In the genomic region with DNA sequence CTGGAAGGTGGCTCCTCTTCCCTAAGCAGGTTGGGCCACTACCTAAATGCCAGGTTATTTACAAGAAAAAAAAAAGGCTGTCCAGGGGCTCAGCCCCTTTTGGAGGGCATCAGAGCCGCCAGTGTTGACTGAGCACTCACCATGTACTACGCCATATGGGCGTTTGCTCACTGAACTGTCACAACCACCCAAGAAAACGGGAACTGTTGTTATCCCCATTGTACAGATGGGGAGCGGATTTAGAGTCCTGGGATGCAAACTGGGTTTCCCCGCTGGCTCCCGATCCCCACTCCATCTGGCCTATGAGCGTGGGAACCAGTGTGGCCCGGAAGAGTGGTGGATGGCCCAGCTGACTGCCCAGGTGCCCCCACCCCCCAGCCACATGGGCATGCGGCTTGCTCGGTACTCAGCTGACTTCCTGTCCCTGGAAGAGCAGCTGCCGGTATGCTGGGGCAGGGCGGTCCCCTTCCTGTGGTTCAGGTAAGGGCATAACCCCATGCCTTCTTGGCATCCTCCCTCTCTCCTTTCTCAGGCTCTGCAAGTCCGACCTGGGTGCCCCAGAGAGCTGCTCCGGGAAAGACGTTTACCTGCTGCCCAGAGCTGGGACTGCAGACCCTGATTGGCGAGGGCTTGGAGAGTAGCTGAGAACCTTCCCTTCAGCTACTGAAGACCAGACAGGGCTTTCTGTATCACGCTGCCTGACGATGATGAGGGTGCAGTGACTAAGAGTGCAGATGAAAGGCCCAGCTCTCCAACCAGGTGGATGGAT, we compare ENCODE assay signal across 8 cellular contexts. TPM values are rescaled to one million over a fixed set of nuclear protein-coding genes. Genes with fewer than 3 reads are reported as not detected.
DNase-seq lines count a peak whose midpoint lies in the region; ATAC-seq, FAIRE-seq and TF ChIP-seq lines count a peak whose summit lies in the region.

No MANE protein-coding gene starts in this region.

- no peak for TF ChIP-seq POLR2A in endothelial cell of umbilical vein (IDR thresholded peaks at IDR 0.05; ENCODE audit: low read depth, low read length)

- H4K20me1 ChIP-seq in SK-N-SH (ENCODE audit: insufficient read depth) (no peaks in the 10 kb centered on the region), endothelial cell of umbilical vein (replicated peaks; ENCODE audit: control insufficient read depth, extremely low read depth, insufficient read depth, low read length) (no peaks in the 10 kb centered on the region)

- CTCF ChIA-PET in SK-N-SH (lab: Yijun Ruan, JAX), result interaction anchor here (0.7 to 3.0 kb wide), 7 partner anchors 9 to 93 kb away, joined by 3 to 20 read pairs (median 3); a partner anchor contains a TSS
- CTCF ChIA-PET in endothelial cell of umbilical vein (lab: Charles Lee), result interaction anchor here (0.7 to 4.3 kb wide), 9 partner anchors 15 to 1841 kb away, joined by 3 to 27 read pairs (median 5); a partner anchor contains a TSS

- H3K79me2 ChIP-seq in SK-N-SH (ENCODE audit: insufficient read depth), result no peaks in the 10 kb centered on the region
- H3K79me2 ChIP-seq in endothelial cell of umbilical vein (ENCODE audit: control insufficient read depth, insufficient read depth, low read length), result no peaks in the 10 kb centered on the region

- H3K9me3 ChIP-seq in SK-N-SH (no peaks in the 10 kb centered on the region), endothelial cell of umbilical vein (replicated peaks; ENCODE audit: control insufficient read depth, insufficient read depth, low read length) (no peaks in the 10 kb centered on the region)

- no peak overlapping the region for H3K4me3 ChIP-seq in SK-N-SH (ENCODE audit: low read depth in 2 of 2, low read length in 1 of 2)
- no peak overlapping the region for H3K4me3 ChIP-seq in endothelial cell of umbilical vein (replicated peaks in 1 of 3; ENCODE audit: insufficient read depth in 1 of 3, low read depth in 1 of 3, low read length in 3 of 3)
- H3K4me3 ChIP-seq in skin epidermis, result no peak overlapping the region

- no peaks in the 10 kb centered on the region for H3K9me2 ChIP-seq in SK-N-SH

- TF ChIP-seq CTCF in SK-N-SH (IDR thresholded peaks at IDR 0.05) (no peak), endothelial cell of umbilical vein (IDR thresholded peaks at IDR 0.05; ENCODE audit: extremely low read depth in 1 of 2, insufficient read depth in 1 of 2, low read depth in 1 of 2, low read length in 2 of 2) (no peak)

- H3K9ac ChIP-seq in SK-N-SH (peak overlapping the region; percentile 74), endothelial cell of umbilical vein (replicated peaks; ENCODE audit: extremely low read depth, insufficient read depth, low read length) (no peak overlapping the region)

- FAIRE-seq in endothelial cell of umbilical vein (lab: Jason Lieb, UNC), result peak; percentile 21

- WGBS in SK-N-SH (ENCODE audit: low lambda C conversion rate), result 87% methylated on average over 18 of the region's 19 CpGs

- H3K4me2 ChIP-seq in SK-N-SH, result peak overlapping the region; percentile 70
- no peak overlapping the region for H3K4me2 ChIP-seq in endothelial cell of umbilical vein (ENCODE audit: insufficient read depth, low read length)

- dilution Hi-C loops in endothelial cell of umbilical vein (cut with MboI; ENCODE audit: extremely low pct_ligation_motif_present, low sequenced_read_pairs), result no loop called here

- DNase-seq in SK-N-SH (no peak), endothelial cell of umbilical vein (ENCODE audit: low read depth, low spot score) (no peak), DMS79 (lab: John Stamatoyannopoulos, UW) (no peak), NCI-H187 treated with DMSO at 0.1 percent for 48 hours (lab: John Stamatoyannopoulos, UW) (no peak), SW 1271 (lab: John Stamatoyannopoulos, UW) (no peak)
- DNase-seq in activated CD4-positive, alpha-beta T cell treated with anti-CD3 and anti-CD28 coated beads, Interleukin-2, amount 50 U/mL, for 1 hour, result peak; percentile 67

- H3K27me3 ChIP-seq in SK-N-SH (ENCODE audit: insufficient read depth) (no peaks in the 10 kb centered on the region), endothelial cell of umbilical vein (ENCODE audit: control insufficient read depth in 2 of 2, insufficient read depth in 2 of 2, low read length in 2 of 2) (no peaks in the 10 kb centered on the region)

- POLR2A ChIA-PET in SK-N-SH (lab: Yijun Ruan, JAX), result no interaction called here
- POLR2A ChIA-PET in endothelial cell of umbilical vein (lab: Charles Lee), result interaction anchor here (0.6 to 2.0 kb wide), 3 partner anchors 16 to 385 kb away, joined by 4 to 6 read pairs (median 6); a partner anchor contains a TSS

- TF ChIP-seq RAD21 in SK-N-SH (IDR thresholded peaks at IDR 0.05; ENCODE audit: low read length), result no peak

- no peak for TF ChIP-seq EP300 in SK-N-SH (IDR thresholded peaks at IDR 0.05; ENCODE audit: borderline replicate concordance in 1 of 2, low read depth in 1 of 2, low read length in 1 of 2)

- H3K27ac ChIP-seq in SK-N-SH (ENCODE audit: low read depth in 2 of 2, low read length in 1 of 2) (peak overlapping the region; percentile 72 to 95), endothelial cell of umbilical vein (ENCODE audit: insufficient read depth, low read depth, low read length) (peak overlapping the region; percentile 82), skin epidermis (peak overlapping the region in 20 of 21 experiments; percentile 80 to 98 (median 91))

- no TSS peak for BruUV-seq in endothelial cell of umbilical vein (replicated peaks; lab: Mats Ljungman, UMichigan)

- H3K4me1 ChIP-seq in SK-N-SH (ENCODE audit: control insufficient read depth in 1 of 2, insufficient read depth in 2 of 2, low read depth in 1 of 2, low read length in 1 of 2) (peaks cover 31 to 39% of the 10 kb centered on the region in 2 experiments; a peak in 3 of 4 replicates), endothelial cell of umbilical vein (ENCODE audit: control insufficient read depth, extremely low read depth, insufficient read depth, low read length) (peaks cover 36% of the 10 kb centered on the region)

- H3F3A ChIP-seq in SK-N-SH (replicated peaks; ENCODE audit: insufficient read depth), result peaks cover 34% of the 10 kb centered on the region

- no peaks in the 10 kb centered on the region for H3K9me1 ChIP-seq in endothelial cell of umbilical vein (replicated peaks; ENCODE audit: control insufficient read depth, extremely low read depth, insufficient read depth, low read length)

- intact Hi-C loops in endothelial cell of umbilical vein (cut with micrococcal nuclease), result loop anchor here (1.0 to 2.0 kb wide), 2 partner anchors 19 to 31 kb away; no protein-coding TSS in a partner anchor

- H2AFZ ChIP-seq in SK-N-SH (ENCODE audit: low read depth), result peak overlapping the region; percentile 1; the same call in 1 of the 2 replicates
- no peak overlapping the region for H2AFZ ChIP-seq in endothelial cell of umbilical vein (ENCODE audit: low read depth, low read length)

- H3K36me3 ChIP-seq in SK-N-SH (replicated peaks in 1 of 2; ENCODE audit: control insufficient read depth in 1 of 2, insufficient read depth in 2 of 2, low read length in 1 of 2), result no peaks in the 10 kb centered on the region
- no peaks in the 10 kb centered on the region for H3K36me3 ChIP-seq in endothelial cell of umbilical vein (ENCODE audit: control insufficient read depth in 2 of 2, extremely low read depth in 1 of 2, insufficient read depth in 2 of 2, low read length in 2 of 2)

- no peak for ATAC-seq in SK-N-SH treated with all-trans-retinoic acid at 6 μM for 48 hours

TF ChIP-seq in SK-N-SH treated with all-trans-retinoic acid at 6 μM for 48 hours, 23 proteins besides CTCF, POLR2A, EP300 and RAD21:
- TF ChIP-seq ZNF70 (CRISPR knock-in tag; IDR thresholded peaks at IDR 0.05) (no peak), ESRRG (CRISPR knock-in tag; IDR thresholded peaks at IDR 0.05) (no peak)

TF ChIP-seq in endothelial cell of umbilical vein, 7 proteins besides CTCF, POLR2A, EP300 and RAD21:
- TF ChIP-seq FOS (IDR thresholded peaks at IDR 0.05; ENCODE audit: borderline replicate concordance, insufficient read depth, low read length) (no peak), MYC (IDR thresholded peaks at IDR 0.05; ENCODE audit: low read depth, low read length) (no peak), EZH2 (IDR thresholded peaks at IDR 0.05; ENCODE audit: borderline replicate concordance, low read depth, low read length, severe bottlenecking) (no peak), GATA2 (IDR thresholded peaks at IDR 0.05; ENCODE audit: insufficient read depth, insufficient read length, low read depth, low read length) (no peak), POLR2AphosphoS5 (IDR thresholded peaks at IDR 0.05; ENCODE audit: insufficient read depth, low read depth, low read length) (no peak), JUN (IDR thresholded peaks at IDR 0.05; ENCODE audit: borderline replicate concordance, insufficient read depth, insufficient read length, low read depth) (no peak)
- TF ChIP-seq, protein P1, sequence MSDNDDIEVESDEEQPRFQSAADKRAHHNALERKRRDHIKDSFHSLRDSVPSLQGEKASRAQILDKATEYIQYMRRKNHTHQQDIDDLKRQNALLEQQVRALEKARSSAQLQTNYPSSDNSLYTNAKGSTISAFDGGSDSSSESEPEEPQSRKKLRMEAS (IDR thresholded peaks at IDR 0.05; ENCODE audit: insufficient read depth, insufficient read length), result no peak

RNA-seq across cellular contexts. Expression of a gene that starts 16.3 kb away (rescaled TPM):
- polyA plus RNA-seq in SK-N-SH (2012; rRNA removed), result 24.9 and 26.1 TPM in 2 replicates
- polyA plus RNA-seq in SK-N-SH (2012; cell fraction: cytosol; rRNA removed), result 16.5 and 23.9 TPM in 2 replicates
- 51.0 and 55.2 TPM in 2 replicates for polyA plus RNA-seq in SK-N-SH (2012; cell fraction: nucleus; rRNA removed)
- total RNA-seq in endothelial cell of umbilical vein, result 13.6 and 14.3 TPM in 2 replicates
- polyA plus RNA-seq in endothelial cell of umbilical vein, result 6.2 and 6.6 TPM in 2 replicates
- 5.3 and 7.9 TPM in 2 replicates for polyA plus RNA-seq in endothelial cell of umbilical vein (2011; cell fraction: cytosol; rRNA removed)
- polyA plus RNA-seq in endothelial cell of umbilical vein (2011; cell fraction: nucleus; rRNA removed), result 15.2 and 19.0 TPM in 2 replicates
- polyA plus RNA-seq in endothelial cell of umbilical vein (2012), result 12.2 and 14.3 TPM in 2 replicates
- 7.8 and 10.9 TPM in 2 replicates for polyA minus RNA-seq in endothelial cell of umbilical vein
- 31.0 TPM for polyA minus RNA-seq in endothelial cell of umbilical vein (2011; cell fraction: cytosol; rRNA and poly(A)+ RNA removed)
- polyA minus RNA-seq in endothelial cell of umbilical vein (2011; cell fraction: nucleus; rRNA and poly(A)+ RNA removed), result 7.3 and 17.4 TPM in 2 replicates

RNA-seq across cellular contexts. Expression of a gene that starts 34.8 kb away (rescaled TPM):
- polyA plus RNA-seq in SK-N-SH (2012; rRNA removed) (88.4 and 106 TPM in 2 replicates), endothelial cell of umbilical vein (48.4 and 50.8 TPM in 2 replicates)
- 35.9 and 56.9 TPM in 2 replicates for polyA plus RNA-seq in SK-N-SH (2012; cell fraction: cytosol; rRNA removed)
- polyA plus RNA-seq in SK-N-SH (2012; cell fraction: nucleus; rRNA removed), result 264 and 311 TPM in 2 replicates
- 55.6 and 66.0 TPM in 2 replicates for total RNA-seq in endothelial cell of umbilical vein
- polyA plus RNA-seq in endothelial cell of umbilical vein (2011; cell fraction: cytosol; rRNA removed), result 28.4 and 36.1 TPM in 2 replicates
- 195 and 203 TPM in 2 replicates for polyA plus RNA-seq in endothelial cell of umbilical vein (2011; cell fraction: nucleus; rRNA removed)
- 30.2 and 34.0 TPM in 2 replicates for polyA plus RNA-seq in endothelial cell of umbilical vein (2012)
- 62.5 and 77.9 TPM in 2 replicates for polyA minus RNA-seq in endothelial cell of umbilical vein
- polyA minus RNA-seq in endothelial cell of umbilical vein (2011; cell fraction: cytosol; rRNA and poly(A)+ RNA removed), result 31.2 TPM
- 72.4 and 73.4 TPM in 2 replicates for polyA minus RNA-seq in endothelial cell of umbilical vein (2011; cell fraction: nucleus; rRNA and poly(A)+ RNA removed)
